Comparison of ENCODE assay signal across 18 cellular contexts in the genomic region with DNA sequence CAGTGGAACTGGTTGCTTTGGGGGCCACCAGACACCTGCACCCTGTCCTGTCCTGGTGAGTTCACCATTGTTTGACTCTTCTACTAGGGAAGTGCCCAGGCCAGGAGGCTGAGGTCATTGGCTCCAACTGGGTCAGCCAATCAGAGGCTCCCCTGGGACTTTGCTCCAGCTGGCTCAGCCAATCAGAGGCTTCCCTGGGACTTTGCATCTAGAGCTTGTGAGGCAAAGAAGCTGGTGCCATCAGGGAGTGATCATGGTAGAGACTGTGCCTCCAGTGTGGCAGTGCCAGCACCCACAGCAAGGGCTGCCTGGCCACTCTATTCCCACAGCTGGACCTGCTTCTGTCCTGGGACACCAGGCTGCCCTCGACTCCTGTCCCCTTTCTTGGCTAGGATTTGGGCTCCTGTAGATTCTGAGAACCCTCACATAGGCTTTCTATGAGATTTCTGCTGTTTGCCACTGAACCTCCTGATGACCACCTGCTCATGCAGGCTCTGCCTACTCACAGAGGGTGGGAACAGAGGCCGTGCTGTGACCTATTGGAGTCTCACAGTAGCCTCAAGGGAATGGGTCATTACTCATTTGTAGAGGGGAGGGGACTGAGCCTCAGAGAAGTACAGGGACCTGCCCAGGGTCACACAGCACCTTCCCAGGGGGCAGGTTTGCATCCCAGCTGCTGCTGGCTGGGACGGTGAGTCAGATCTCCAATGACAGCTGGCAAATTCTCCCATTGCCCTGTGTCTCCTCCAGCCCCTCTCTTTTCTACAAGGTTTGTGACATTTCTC. TPM values are rescaled to one million over a fixed set of nuclear protein-coding genes. Genes with fewer than 3 reads are reported as not detected.
DNase-seq lines count a peak whose midpoint lies in the region; ATAC-seq and TF ChIP-seq lines count a peak whose summit lies in the region.
"Had no signal": no experiment of that assay in that cellular context is flagged by ENCODE, and none has a peak within 500 bp of the region (broad histone marks: within the 10 kb centered on the region; RNA-seq: fewer than 3 reads in every experiment).

No MANE protein-coding gene starts in this region.

- no peak for TF ChIP-seq POLR2A in heart left ventricle (IDR thresholded peaks at IDR 0.05)

- H3K4me3 Mint-ChIP-seq in stimulated activated memory B cell treated with anti-CD40 and anti-IgM and Interleukin-4, amounts not matched to agents 10 μg/mL and 1 μg/mL and 100 μg/mL, for 72 hours = no peak overlapping the region

- H3K4me1 ChIP-seq in heart left ventricle (peaks cover 0 to 3% (median 0%) of the 10 kb centered on the region in 12 donors), mucosa of descending colon (ENCODE audit: low read depth) (no peaks in the 10 kb centered on the region)
- H3K4me1 ChIP-seq: Caco-2, Peyer's patch had no signal

- H3K9me3 ChIP-seq in heart left ventricle (peaks cover 0 to 27% (median 13%) of the 10 kb centered on the region in 12 donors), mucosa of descending colon (peaks cover 8% of the 10 kb centered on the region)

- TF ChIP-seq CTCF in heart left ventricle (IDR thresholded peaks at IDR 0.05) (no peak), coronary artery (IDR thresholded peaks at IDR 0.05) (no peak), mucosa of descending colon (IDR thresholded peaks at IDR 0.05) (no peak)

- intact Hi-C loops in heart left ventricle (cut with DNase I) = loop anchor here in 1 of 10 donors (10.0 kb wide), 1 partner anchor 73 kb away; no protein-coding TSS in a partner anchor
- intact Hi-C loops in Right ventricle myocardium inferior (cut with DNase I) = no loop called here
- intact Hi-C loops in mucosa of descending colon (cut with DNase I, micrococcal nuclease) = no loop called here

- ATAC-seq in heart left ventricle (no peak), Right ventricle myocardium inferior (no peak), mucosa of descending colon (no peak), HG03521 (IDR thresholded peaks at IDR 0.05; ENCODE audit: unreplicated experiment) (no peak)
- peak; percentile 43 for ATAC-seq in stimulated activated memory B cell treated with anti-CD40 and anti-IgM and Interleukin-4, amounts not matched to agents 10 μg/mL and 1 μg/mL and 100 μg/mL, for 72 hours

- H3K36me3 ChIP-seq in heart left ventricle = no peaks in the 10 kb centered on the region
- H3K36me3 ChIP-seq in mucosa of descending colon (ENCODE audit: low read depth) = no peaks in the 10 kb centered on the region
- H3K36me3 ChIP-seq: Peyer's patch had no signal

- peaks cover 25% of the 10 kb centered on the region for H3K27me3 Mint-ChIP-seq in stimulated activated memory B cell treated with anti-CD40 and anti-IgM and Interleukin-4, amounts not matched to agents 10 μg/mL and 1 μg/mL and 100 μg/mL, for 72 hours

- no peaks in the 10 kb centered on the region for H3K4me1 Mint-ChIP-seq in stimulated activated memory B cell treated with anti-CD40 and anti-IgM and Interleukin-4, amounts not matched to agents 10 μg/mL and 1 μg/mL and 100 μg/mL, for 72 hours

- H3K27ac Mint-ChIP-seq in stimulated activated memory B cell treated with anti-CD40 and anti-IgM and Interleukin-4, amounts not matched to agents 10 μg/mL and 1 μg/mL and 100 μg/mL, for 72 hours = no peak overlapping the region

- H3K27me3 ChIP-seq in heart left ventricle = no peaks in the 10 kb centered on the region
- H3K27me3 ChIP-seq: Peyer's patch had no signal

- H3K27ac ChIP-seq in heart left ventricle (no peak overlapping the region), coronary artery (no peak overlapping the region)
- H3K27ac ChIP-seq: KMS-11, Peyer's patch had no signal

- peaks cover 6% of the 10 kb centered on the region for H3K36me3 Mint-ChIP-seq in stimulated activated memory B cell treated with anti-CD40 and anti-IgM and Interleukin-4, amounts not matched to agents 10 μg/mL and 1 μg/mL and 100 μg/mL, for 72 hours

- DNase-seq in heart left ventricle (peak in 3 of 5 donors; percentile 6 to 27 (median 11)), Right ventricle myocardium inferior (ENCODE audit: missing footprints) (no peak), coronary artery (ENCODE audit: low spot score) (peak; percentile 57), mucosa of descending colon (peak in 2 of 3 donors; percentile 4 to 15), iPS-NIHi11 (ENCODE audit: low spot score) (no peak)
- no peak for DNase-seq in activated CD8-positive, alpha-beta memory T cell treated with anti-CD3 and anti-CD28 coated beads, Interleukin-2, amount 50 U/mL, for 4 hours
- DNase-seq: Caco-2, DMS79, GOT3, MM.1S, NCI-H1105 treated with DMSO at 0.1 percent for 48 hours, NCI-H187, NCI-H446 treated with DMSO at 0.1 percent for 48 hours, NCI-H774 had no signal

- WGBS in heart left ventricle, 4 donors = 84 to 91% (median 86%) methylated on average over 3 of the region's 3 CpGs

- H3K4me3 ChIP-seq in heart left ventricle (no peak overlapping the region), coronary artery (no peak overlapping the region), mucosa of descending colon (no peak overlapping the region)
- H3K4me3 ChIP-seq: Peyer's patch had no signal

- H3K9me3 Mint-ChIP-seq in stimulated activated memory B cell treated with anti-CD40 and anti-IgM and Interleukin-4, amounts not matched to agents 10 μg/mL and 1 μg/mL and 100 μg/mL, for 72 hours = peaks cover 10% of the 10 kb centered on the region

RNA-seq across cellular contexts. Expression of a gene that starts 59.2 kb away (rescaled TPM):
- 1 to 10 TPM in 4 of 9 donors, under 1 TPM in 5; 0.32 to 1.5 (median 0.85) TPM for total RNA-seq in heart left ventricle
- under 1 TPM; 0.65 to 0.93 TPM for polyA plus RNA-seq in heart left ventricle
- 1.5 TPM for total RNA-seq in Right ventricle myocardium inferior
- total RNA-seq in mucosa of descending colon = 10 to 100 TPM in 1 of 3 donors, 1 to 10 TPM in 1, under 1 TPM in 1; 0.38 to 34.3 (median 1.1) TPM
- total RNA-seq: Caco-2 had no signal

Comparison
In these comparisons a context has a peak if more than half of its experiments do, and no peak if none do; other contexts are left out.
1. DNase-seq: peak in heart left ventricle (3 of 5), coronary artery (single experiment) and mucosa of descending colon (2 of 3); none in Right ventricle myocardium inferior (single experiment), activated CD8-positive, alpha-beta memory T cell treated with anti-CD3 and anti-CD28 coated beads, Interleukin-2, amount 50 U/mL, for 4 hours (single experiment) and iPS-NIHi11 (single experiment).